Comparison of ENCODE assay signal across 1 cellular context in the genomic region with DNA sequence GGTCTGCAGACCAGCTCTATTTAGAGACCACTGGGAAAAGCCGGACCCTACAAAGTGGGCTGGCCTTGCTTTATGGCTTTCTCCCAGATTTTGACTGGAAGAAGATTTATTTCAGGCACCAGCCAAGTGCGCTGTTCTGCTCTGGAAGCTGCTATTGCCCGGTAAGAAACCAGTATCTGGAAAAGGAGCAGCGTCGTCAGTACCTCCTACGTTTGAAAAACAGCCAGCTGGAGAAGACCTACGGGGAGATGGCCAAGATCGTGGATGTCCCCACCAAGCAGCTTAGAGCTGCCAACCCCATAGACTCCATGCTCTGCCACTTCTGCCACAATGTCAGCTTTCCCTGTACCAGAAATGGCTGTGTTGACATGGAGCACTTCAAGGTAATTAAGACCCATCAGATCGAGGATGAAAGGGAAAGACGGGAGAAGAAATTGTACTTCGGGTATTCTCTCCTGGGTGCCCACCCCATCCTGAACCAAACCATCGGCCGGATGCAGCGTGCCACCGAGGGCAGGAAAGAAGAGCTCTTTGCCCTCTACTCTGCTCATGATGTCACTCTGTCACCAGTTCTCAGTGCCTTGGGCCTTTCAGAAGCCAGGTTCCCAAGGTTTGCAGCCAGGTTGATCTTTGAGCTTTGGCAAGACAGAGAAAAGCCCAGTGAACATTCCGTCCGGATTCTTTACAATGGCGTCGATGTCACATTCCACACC.
TF ChIP-seq lines count a peak whose summit lies in the region.

No MANE protein-coding gene starts in this region.

TF ChIP-seq in HepG2, 621 proteins besides CTCF, POLR2A, EP300 and RAD21 (continued from another document):
- TF ChIP-seq, protein P1, sequence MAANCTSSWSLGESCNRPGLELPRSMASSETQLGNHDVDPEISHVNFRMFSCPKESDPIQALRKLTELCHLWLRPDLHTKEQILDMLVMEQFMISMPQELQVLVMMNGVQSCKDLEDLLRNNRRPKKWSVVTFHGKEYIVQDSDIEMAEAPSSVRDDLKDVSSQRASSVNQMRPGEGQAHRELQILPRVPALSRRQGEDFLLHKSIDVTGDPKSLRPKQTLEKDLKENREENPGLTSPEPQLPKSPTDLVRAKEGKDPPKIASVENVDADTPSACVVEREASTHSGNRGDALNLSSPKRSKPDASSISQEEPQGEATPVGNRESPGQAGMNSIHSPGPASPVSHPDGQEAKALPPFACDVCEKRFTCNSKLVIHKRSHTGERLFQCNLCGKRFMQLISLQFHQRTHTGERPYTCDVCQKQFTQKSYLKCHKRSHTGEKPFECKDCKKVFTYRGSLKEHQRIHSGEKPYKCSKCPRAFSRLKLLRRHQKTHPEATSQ (CRISPR knock-in tag; IDR thresholded peaks at IDR 0.05; ENCODE audit: borderline replicate concordance) = no peak
- TF ChIP-seq, protein P2, sequence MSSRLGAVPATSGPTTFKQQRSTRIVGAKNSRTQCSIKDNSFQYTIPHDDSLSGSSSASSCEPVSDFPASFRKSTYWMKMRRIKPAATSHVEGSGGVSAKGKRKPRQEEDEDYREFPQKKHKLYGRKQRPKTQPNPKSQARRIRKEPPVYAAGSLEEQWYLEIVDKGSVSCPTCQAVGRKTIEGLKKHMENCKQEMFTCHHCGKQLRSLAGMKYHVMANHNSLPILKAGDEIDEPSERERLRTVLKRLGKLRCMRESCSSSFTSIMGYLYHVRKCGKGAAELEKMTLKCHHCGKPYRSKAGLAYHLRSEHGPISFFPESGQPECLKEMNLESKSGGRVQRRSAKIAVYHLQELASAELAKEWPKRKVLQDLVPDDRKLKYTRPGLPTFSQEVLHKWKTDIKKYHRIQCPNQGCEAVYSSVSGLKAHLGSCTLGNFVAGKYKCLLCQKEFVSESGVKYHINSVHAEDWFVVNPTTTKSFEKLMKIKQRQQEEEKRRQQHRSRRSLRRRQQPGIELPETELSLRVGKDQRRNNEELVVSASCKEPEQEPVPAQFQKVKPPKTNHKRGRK (CRISPR knock-in tag; IDR thresholded peaks at IDR 0.05) = no peak
- TF ChIP-seq, protein P3, sequence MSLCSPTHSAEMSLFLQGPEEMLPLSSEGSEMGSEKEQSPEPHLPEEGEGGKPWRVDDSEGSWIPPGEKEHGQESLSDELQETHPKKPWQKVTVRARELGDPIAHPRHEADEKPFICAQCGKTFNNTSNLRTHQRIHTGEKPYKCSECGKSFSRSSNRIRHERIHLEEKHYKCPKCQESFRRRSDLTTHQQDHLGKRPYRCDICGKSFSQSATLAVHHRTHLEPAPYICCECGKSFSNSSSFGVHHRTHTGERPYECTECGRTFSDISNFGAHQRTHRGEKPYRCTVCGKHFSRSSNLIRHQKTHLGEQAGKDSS (CRISPR knock-in tag; IDR thresholded peaks at IDR 0.05; ENCODE audit: borderline replicate concordance, low read depth) = no peak
- TF ChIP-seq, protein P4, sequence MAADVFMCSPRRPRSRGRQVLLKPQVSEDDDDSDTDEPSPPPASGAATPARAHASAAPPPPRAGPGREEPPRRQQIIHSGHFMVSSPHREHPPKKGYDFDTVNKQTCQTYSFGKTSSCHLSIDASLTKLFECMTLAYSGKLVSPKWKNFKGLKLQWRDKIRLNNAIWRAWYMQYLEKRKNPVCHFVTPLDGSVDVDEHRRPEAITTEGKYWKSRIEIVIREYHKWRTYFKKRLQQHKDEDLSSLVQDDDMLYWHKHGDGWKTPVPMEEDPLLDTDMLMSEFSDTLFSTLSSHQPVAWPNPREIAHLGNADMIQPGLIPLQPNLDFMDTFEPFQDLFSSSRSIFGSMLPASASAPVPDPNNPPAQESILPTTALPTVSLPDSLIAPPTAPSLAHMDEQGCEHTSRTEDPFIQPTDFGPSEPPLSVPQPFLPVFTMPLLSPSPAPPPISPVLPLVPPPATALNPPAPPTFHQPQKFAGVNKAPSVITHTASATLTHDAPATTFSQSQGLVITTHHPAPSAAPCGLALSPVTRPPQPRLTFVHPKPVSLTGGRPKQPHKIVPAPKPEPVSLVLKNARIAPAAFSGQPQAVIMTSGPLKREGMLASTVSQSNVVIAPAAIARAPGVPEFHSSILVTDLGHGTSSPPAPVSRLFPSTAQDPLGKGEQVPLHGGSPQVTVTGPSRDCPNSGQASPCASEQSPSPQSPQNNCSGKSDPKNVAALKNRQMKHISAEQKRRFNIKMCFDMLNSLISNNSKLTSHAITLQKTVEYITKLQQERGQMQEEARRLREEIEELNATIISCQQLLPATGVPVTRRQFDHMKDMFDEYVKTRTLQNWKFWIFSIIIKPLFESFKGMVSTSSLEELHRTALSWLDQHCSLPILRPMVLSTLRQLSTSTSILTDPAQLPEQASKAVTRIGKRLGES (CRISPR knock-in tag; IDR thresholded peaks at IDR 0.05; ENCODE audit: borderline replicate concordance) = no peak
